In genomic region chr4:83708500-83709175, GRCh38 we compare ENCODE assay signal across 24 cellular contexts.
"Had no signal": no experiment of that assay in that cellular context is flagged by ENCODE, and none has a peak within 500 bp of the region (broad histone marks: within the 10 kb centered on the region; RNA-seq: fewer than 3 reads in every experiment).

No MANE protein-coding gene starts in this region.

- H3K4me1 ChIP-seq: body of pancreas, colonic mucosa, esophagus muscularis mucosa, left ventricle myocardium inferior had no signal

- H3K9me3 Mint-ChIP-seq: activated CD4-positive, alpha-beta T cell treated with anti-CD3 and anti-CD28 coated beads, Interleukin-2, amount 10 ng/mL, durations not matched to agents 24 days and 14 days; activated T-cell treated with anti-CD3 and anti-CD28 coated beads, Interleukin-2, amount 50 U/mL, for 72 hours; natural killer cell; T-helper 2 cell treated with Interferon-gamma antibody and Interleukin-4, amounts not matched to agents 5 μg/mL and 100 μg/mL, for 36 hours had no signal

- H3K4me3 Mint-ChIP-seq: activated CD4-positive, alpha-beta T cell treated with anti-CD3 and anti-CD28 coated beads, Interleukin-2, amount 10 ng/mL, durations not matched to agents 24 days and 14 days; activated CD8-positive, alpha-beta T cell treated with anti-CD3 and anti-CD28 coated beads, Interleukin-2, amount 10 ng/mL, durations not matched to agents 7 days and 5 days; activated naive CD8-positive, alpha-beta T cell; activated T-cell treated with anti-CD3 and anti-CD28 coated beads, Interleukin-2, amount 50 U/mL, for 72 hours; natural killer cell; T-helper 2 cell treated with Interferon-gamma antibody and Interleukin-4, amounts not matched to agents 5 μg/mL and 100 μg/mL, for 36 hours had no signal

- H3K4me1 Mint-ChIP-seq: activated CD4-positive, alpha-beta T cell treated with anti-CD3 and anti-CD28 coated beads, Interleukin-2, amount 10 ng/mL, durations not matched to agents 24 days and 14 days; natural killer cell had no signal

- H3K4me3 ChIP-seq: body of pancreas, colonic mucosa, esophagus muscularis mucosa, left ventricle myocardium inferior, smooth muscle cell had no signal

- H3K4me2 ChIP-seq: smooth muscle cell had no signal

- DNase-seq: activated CD4-positive, alpha-beta T cell treated with anti-CD3 and anti-CD28 coated beads, Interleukin-2, amount 10 ng/mL, durations not matched to agents 24 days and 14 days; activated CD4-positive, CD25-positive, alpha-beta regulatory T cell; activated CD8-positive, alpha-beta memory T cell treated with anti-CD3 and anti-CD28 coated beads, Interleukin-2, amount 50 U/mL, for 48 hours; activated CD8-positive, alpha-beta T cell treated with anti-CD3 and anti-CD28 coated beads, Interleukin-2, amount 10 ng/mL, durations not matched to agents 7 days and 5 days; activated gamma-delta T cell; activated T-cell treated with anti-CD3 and anti-CD28 coated beads, Interleukin-2, amount 50 U/mL, for 72 hours; amygdala; body of pancreas; central memory CD4-positive, alpha-beta T cell; colonic mucosa; hippocampal formation; left ventricle myocardium inferior; natural killer cell; right cardiac atrium; stimulated activated CD4-positive, alpha-beta T cell treated with anti-CD3 and anti-CD28 coated beads, Interleukin-4, amount 100 ng/mL, for 4 hours; stimulated activated CD8-positive, alpha-beta memory T cell treated with anti-CD3 and anti-CD28 coated beads, Interleukin-4, amount 100 ng/mL, for 48 hours; stimulated activated naive CD4-positive, alpha-beta T cell treated with Interleukin-2 at 50 U/mL for 16 hours; substantia nigra; trophoblast cell had no signal

- H3K36me3 Mint-ChIP-seq: activated naive CD8-positive, alpha-beta T cell; natural killer cell had no signal

- H3K36me3 ChIP-seq: colonic mucosa, esophagus muscularis mucosa, left ventricle myocardium inferior had no signal

- ATAC-seq: activated CD8-positive, alpha-beta T cell treated with anti-CD3 and anti-CD28 coated beads, Interleukin-2, amount 10 ng/mL, durations not matched to agents 7 days and 5 days; activated T-cell treated with anti-CD3 and anti-CD28 coated beads, Interleukin-2, amount 50 U/mL, for 72 hours; body of pancreas; natural killer cell; right cardiac atrium had no signal

- H3K27me3 Mint-ChIP-seq: activated CD4-positive, alpha-beta T cell treated with anti-CD3 and anti-CD28 coated beads, Interleukin-2, amount 10 ng/mL, durations not matched to agents 24 days and 14 days; progenitor cell of endocrine pancreas had no signal

- H3K27ac Mint-ChIP-seq: activated CD4-positive, alpha-beta T cell treated with anti-CD3 and anti-CD28 coated beads, Interleukin-2, amount 10 ng/mL, durations not matched to agents 24 days and 14 days; activated CD8-positive, alpha-beta T cell treated with anti-CD3 and anti-CD28 coated beads, Interleukin-2, amount 10 ng/mL, durations not matched to agents 7 days and 5 days; activated naive CD8-positive, alpha-beta T cell; activated T-cell treated with anti-CD3 and anti-CD28 coated beads, Interleukin-2, amount 50 U/mL, for 72 hours; natural killer cell; progenitor cell of endocrine pancreas; T-helper 2 cell treated with Interferon-gamma antibody and Interleukin-4, amounts not matched to agents 5 μg/mL and 100 μg/mL, for 36 hours had no signal

- H3K9me3 ChIP-seq: body of pancreas, colonic mucosa, esophagus muscularis mucosa, left ventricle myocardium inferior had no signal

- H3K27ac ChIP-seq: body of pancreas, colonic mucosa, esophagus muscularis mucosa, left ventricle myocardium inferior had no signal

- H3K27me3 ChIP-seq: body of pancreas, colonic mucosa, esophagus muscularis mucosa had no signal
